8 cellular contexts compared by ENCODE assay signal in the genomic region with DNA sequence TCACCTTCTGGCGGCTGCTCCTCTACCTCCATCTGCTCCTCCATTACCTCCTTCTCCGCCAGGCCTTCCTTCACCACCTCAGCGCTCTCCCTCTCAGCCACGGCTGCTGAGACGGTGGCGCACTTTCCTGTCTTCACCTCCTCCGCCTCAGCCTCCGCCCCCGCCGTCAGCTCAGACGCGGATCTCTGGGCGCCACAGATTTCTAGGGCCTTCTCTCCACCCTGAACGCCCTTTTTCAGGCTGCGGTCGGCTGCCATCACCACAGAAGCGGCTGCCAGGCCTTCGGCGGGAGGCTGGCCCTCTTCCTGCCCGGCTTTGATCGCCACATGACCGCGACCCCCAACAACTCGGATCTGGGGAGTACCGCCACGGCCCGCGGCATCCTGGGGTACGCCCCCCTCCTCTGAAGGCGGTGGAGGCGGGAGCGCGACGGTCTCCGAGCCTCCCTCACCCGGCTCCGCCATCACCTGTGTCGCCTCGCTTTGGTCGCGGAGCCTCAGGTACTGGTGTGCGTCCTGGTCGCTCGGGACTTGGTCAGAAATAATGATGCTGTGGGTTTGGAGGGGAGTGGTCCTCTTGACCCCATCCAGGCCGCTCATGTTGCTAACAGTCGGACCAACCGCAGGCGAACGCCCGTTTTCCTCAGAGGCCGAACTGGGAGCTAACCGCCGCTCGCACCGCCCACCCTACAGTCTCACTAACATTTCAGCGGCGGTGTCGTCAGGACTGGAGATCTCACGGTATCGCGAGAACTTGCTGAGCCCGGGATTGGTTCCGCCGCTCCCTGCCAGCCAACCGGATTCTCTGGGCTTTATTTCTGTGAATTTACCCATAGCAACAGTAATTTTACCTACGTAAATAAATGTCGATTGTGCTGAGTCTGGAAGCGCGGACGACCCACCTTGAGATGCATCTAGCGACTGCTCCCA. TPM values are rescaled to one million over a fixed set of nuclear protein-coding genes. Genes with fewer than 3 reads are reported as not detected.
DNase-seq lines count a peak whose midpoint lies in the region; ATAC-seq and TF ChIP-seq lines count a peak whose summit lies in the region.

A gene (minus strand): TSS at position 699 of the 929 bp plus-strand sequence. CDS start 100 bp downstream, at position 599.

- H3K27me3 Mint-ChIP-seq in activated T-cell treated with anti-CD3 and anti-CD28 coated beads, Interleukin-2, amount 50 U/mL, for 4 hours (ENCODE audit: low read depth) = no peaks in the 10 kb centered on the region

- H3K9me3 Mint-ChIP-seq in activated T-cell treated with anti-CD3 and anti-CD28 coated beads, Interleukin-2, amount 50 U/mL, for 4 hours = no peaks in the 10 kb centered on the region

- CTCF ChIA-PET in Panc1 (lab: Charles Lee) = interaction anchor here (2.5 kb wide), 1 partner anchor 11 kb away, joined by 8 read pairs; no protein-coding TSS in a partner anchor

- POLR2A ChIA-PET in Panc1 (lab: Charles Lee) = interaction anchor here (1.0 kb wide), 1 partner anchor 13 kb away, joined by 3 read pairs; no protein-coding TSS in a partner anchor

- BruUV-seq in Panc1 (replicated peaks; lab: Mats Ljungman, UMichigan) = TSS peak; percentile 87

- peak; percentile 18; the same call in 1 of the 2 replicates for TF ChIP-seq CTCF in Panc1 (IDR thresholded peaks at IDR 0.05)

- peaks cover 8% of the 10 kb centered on the region for H3K36me3 ChIP-seq in Panc1 (ENCODE audit: control insufficient read depth, insufficient read depth, low read length)
- H3K36me3 ChIP-seq in esophagus (ENCODE audit: control insufficient read depth in 2 of 2, insufficient read depth in 2 of 2, low read length in 1 of 2) = peaks cover 0 to 5% of the 10 kb centered on the region in 2 donors
- H3K36me3 ChIP-seq in mucosa of stomach (ENCODE audit: control insufficient read depth, insufficient read depth, low read length) = no peaks in the 10 kb centered on the region

- peaks cover 24% of the 10 kb centered on the region for H3K36me3 Mint-ChIP-seq in activated T-cell treated with anti-CD3 and anti-CD28 coated beads, Interleukin-2, amount 50 U/mL, for 4 hours (ENCODE audit: insufficient read depth)

- in situ Hi-C loops in Panc1 (cut with HindIII; ENCODE audit: low pct_unique_long_range_greater_than_20kb, low sequenced_read_pairs) = no loop called here

- peak within 1 kb of the TSS; percentile 96 for H3K9ac ChIP-seq in mucosa of stomach (ENCODE audit: low read length)

- H3K9me3 ChIP-seq in Panc1 (ENCODE audit: control insufficient read depth, insufficient read depth, low read depth, low read length) = no peaks in the 10 kb centered on the region
- H3K9me3 ChIP-seq in esophagus (ENCODE audit: control insufficient read depth in 2 of 2, insufficient read depth in 1 of 2, low read depth in 1 of 2, low read length in 1 of 2) = no peaks in the 10 kb centered on the region
- no peaks in the 10 kb centered on the region for H3K9me3 ChIP-seq in mucosa of stomach (ENCODE audit: control insufficient read depth, low read length)

- peaks cover 28% of the 10 kb centered on the region for H3K4me1 ChIP-seq in Panc1 (ENCODE audit: control insufficient read depth, insufficient read depth, low read length)
- peaks cover 2 to 3% of the 10 kb centered on the region in 2 donors for H3K4me1 ChIP-seq in esophagus (ENCODE audit: control insufficient read depth in 2 of 2, insufficient read depth in 2 of 2, low read length in 1 of 2)
- peaks cover 20% of the 10 kb centered on the region for H3K4me1 ChIP-seq in mucosa of stomach (ENCODE audit: control insufficient read depth, insufficient read depth, low read length)

- 0 to 1% methylated on average over 71 of the region's 71 CpGs for WGBS in esophagus, 2 donors

- H3K4me3 ChIP-seq in Panc1 (ENCODE audit: low read depth in 2 of 2, low read length in 2 of 2) (peak within 1 kb of the TSS; percentile 91 to 92), esophagus (ENCODE audit: low read depth in 1 of 2, low read length in 2 of 2) (peak within 1 kb of the TSS; percentile 91 to 95), mucosa of stomach (ENCODE audit: low read length) (peak within 1 kb of the TSS; percentile 77)

- intact Hi-C loops in Panc1 (cut with micrococcal nuclease; ENCODE audit: unreplicated experiment) = no loop called here

- ATAC-seq in GM21723 (IDR thresholded peaks at IDR 0.05; ENCODE audit: unreplicated experiment) (peak; percentile 95), Panc1 (peak; percentile 96)
- peak; percentile 95 for ATAC-seq in activated T-cell treated with anti-CD3 and anti-CD28 coated beads, Interleukin-2, amount 50 U/mL, for 4 hours

- H3K27ac ChIP-seq in Panc1 (ENCODE audit: low read length) (peak within 1 kb of the TSS; percentile 98), esophagus (ENCODE audit: low read depth in 2 of 2, low read length in 1 of 2) (peak within 1 kb of the TSS; percentile 99 to 100)

- peak within 1 kb of the TSS; percentile 98 for H3K4me3 Mint-ChIP-seq in activated T-cell treated with anti-CD3 and anti-CD28 coated beads, Interleukin-2, amount 50 U/mL, for 4 hours

- peaks cover 57% of the 10 kb centered on the region for H3K4me1 Mint-ChIP-seq in activated T-cell treated with anti-CD3 and anti-CD28 coated beads, Interleukin-2, amount 50 U/mL, for 4 hours (ENCODE audit: low read depth)

- DNase-seq in DMS53 treated with DMSO at 0.1 percent for 48 hours (lab: John Stamatoyannopoulos, UW; ENCODE audit: unreplicated experiment) = peak; percentile 90
- DNase-seq in KG1 (lab: John Stamatoyannopoulos, UW) = peak; percentile 97
- peak; percentile 97 for DNase-seq in Panc1 (ENCODE audit: low read depth, low spot score)
- peak; percentile 92 for DNase-seq in activated T-cell treated with anti-CD3 and anti-CD28 coated beads, Interleukin-2, amount 50 U/mL, for 4 hours
- peak; percentile 82 to 88 for DNase-seq in stimulated activated CD8-positive, alpha-beta memory T cell treated with anti-CD3 and anti-CD28 coated beads, Interleukin-7, amount 100 ng/mL, for 1 hour (ENCODE audit: low read depth in 2 of 2)

- H3K27me3 ChIP-seq in Panc1 (ENCODE audit: control insufficient read depth, insufficient read depth, low read length) = no peaks in the 10 kb centered on the region
- H3K27me3 ChIP-seq in esophagus (ENCODE audit: control insufficient read depth in 1 of 2, insufficient read depth in 2 of 2, low read length in 2 of 2) = no peaks in the 10 kb centered on the region
- no peaks in the 10 kb centered on the region for H3K27me3 ChIP-seq in mucosa of stomach (ENCODE audit: control insufficient read depth, insufficient read depth, low read length)

RNA-seq across cellular contexts. Expression of the gene that starts here (rescaled TPM):
- total RNA-seq in Panc1 (2021; ENCODE audit: unreplicated experiment) = 103 TPM
- 56.1 TPM for polyA plus RNA-seq in Panc1 (2012; ENCODE audit: insufficient read length)
- 10 to 100 TPM; 42.8 to 53.4 (median 46.3) TPM for total RNA-seq in activated T-cell treated with anti-CD3 and anti-CD28 coated beads, Interleukin-2, amount 50 U/mL, for 4 hours
- polyA plus RNA-seq in esophagus = 10 to 100 TPM; 11.9 to 24.3 TPM

Comparison
In these comparisons a context has a peak if more than half of its experiments do, and no peak if none do; other contexts are left out.
1. Peak in every context shown above with its lines: DNase-seq, ATAC-seq, H3K4me3 ChIP-seq and H3K27ac ChIP-seq.